In the genomic region with DNA sequence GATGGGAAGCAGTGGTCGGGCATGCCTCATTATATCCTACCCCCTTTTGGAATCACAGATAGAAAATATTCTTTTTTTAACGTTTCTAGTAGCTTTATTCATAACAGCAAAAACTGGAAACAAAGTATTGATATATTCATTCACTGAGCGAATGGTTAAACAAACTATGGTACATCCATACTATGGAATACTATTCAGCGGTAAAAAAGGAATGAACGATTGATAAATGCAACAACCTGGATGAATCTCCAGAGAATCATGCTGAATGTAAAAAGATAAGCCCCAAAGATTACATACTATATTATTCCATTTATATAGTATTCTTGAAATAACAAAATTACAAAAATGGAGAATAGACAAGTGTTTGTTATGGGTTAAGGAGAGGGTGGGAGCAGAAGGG, we compare ENCODE assay signal across 4 cellular contexts.
TF ChIP-seq lines count a peak whose summit lies in the region.

No MANE protein-coding gene starts in this region.

TF ChIP-seq in SK-N-SH treated with all-trans-retinoic acid at 6 μM for 48 hours, 23 proteins besides CTCF, POLR2A, EP300 and RAD21:
- TF ChIP-seq ZFP3 (CRISPR knock-in tag; IDR thresholded peaks at IDR 0.05) (no peak), ZNF8 (CRISPR knock-in tag; IDR thresholded peaks at IDR 0.05) (peak; percentile 86)

TF ChIP-seq in SK-N-SH, 30 proteins besides CTCF, POLR2A, EP300 and RAD21 (continues in another document):
- TF ChIP-seq TCF12 (IDR thresholded peaks at IDR 0.05), result no peak
- no peak for TF ChIP-seq MXI1 (IDR thresholded peaks at IDR 0.05; ENCODE audit: low read depth, low read length)
- TF ChIP-seq CHD2 (IDR thresholded peaks at IDR 0.05; ENCODE audit: low read length, partially characterized antibody), result no peak
- no peak for TF ChIP-seq TAF1 (IDR thresholded peaks at IDR 0.05; ENCODE audit: borderline replicate concordance, low read depth, low read length)
- TF ChIP-seq TEAD4 (IDR thresholded peaks at IDR 0.05; ENCODE audit: borderline replicate concordance, insufficient read depth), result no peak
- no peak for TF ChIP-seq POLR2AphosphoS5 (IDR thresholded peaks at IDR 0.05; ENCODE audit: low read depth, low read length)
- TF ChIP-seq, protein P1, sequence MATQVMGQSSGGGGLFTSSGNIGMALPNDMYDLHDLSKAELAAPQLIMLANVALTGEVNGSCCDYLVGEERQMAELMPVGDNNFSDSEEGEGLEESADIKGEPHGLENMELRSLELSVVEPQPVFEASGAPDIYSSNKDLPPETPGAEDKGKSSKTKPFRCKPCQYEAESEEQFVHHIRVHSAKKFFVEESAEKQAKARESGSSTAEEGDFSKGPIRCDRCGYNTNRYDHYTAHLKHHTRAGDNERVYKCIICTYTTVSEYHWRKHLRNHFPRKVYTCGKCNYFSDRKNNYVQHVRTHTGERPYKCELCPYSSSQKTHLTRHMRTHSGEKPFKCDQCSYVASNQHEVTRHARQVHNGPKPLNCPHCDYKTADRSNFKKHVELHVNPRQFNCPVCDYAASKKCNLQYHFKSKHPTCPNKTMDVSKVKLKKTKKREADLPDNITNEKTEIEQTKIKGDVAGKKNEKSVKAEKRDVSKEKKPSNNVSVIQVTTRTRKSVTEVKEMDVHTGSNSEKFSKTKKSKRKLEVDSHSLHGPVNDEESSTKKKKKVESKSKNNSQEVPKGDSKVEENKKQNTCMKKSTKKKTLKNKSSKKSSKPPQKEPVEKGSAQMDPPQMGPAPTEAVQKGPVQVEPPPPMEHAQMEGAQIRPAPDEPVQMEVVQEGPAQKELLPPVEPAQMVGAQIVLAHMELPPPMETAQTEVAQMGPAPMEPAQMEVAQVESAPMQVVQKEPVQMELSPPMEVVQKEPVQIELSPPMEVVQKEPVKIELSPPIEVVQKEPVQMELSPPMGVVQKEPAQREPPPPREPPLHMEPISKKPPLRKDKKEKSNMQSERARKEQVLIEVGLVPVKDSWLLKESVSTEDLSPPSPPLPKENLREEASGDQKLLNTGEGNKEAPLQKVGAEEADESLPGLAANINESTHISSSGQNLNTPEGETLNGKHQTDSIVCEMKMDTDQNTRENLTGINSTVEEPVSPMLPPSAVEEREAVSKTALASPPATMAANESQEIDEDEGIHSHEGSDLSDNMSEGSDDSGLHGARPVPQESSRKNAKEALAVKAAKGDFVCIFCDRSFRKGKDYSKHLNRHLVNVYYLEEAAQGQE (IDR thresholded peaks at IDR 0.05; ENCODE audit: low read depth, low read length), result no peak
- no peak for TF ChIP-seq FOSL2 (IDR thresholded peaks at IDR 0.05; ENCODE audit: borderline replicate concordance, low read depth)
- TF ChIP-seq, protein P2, sequence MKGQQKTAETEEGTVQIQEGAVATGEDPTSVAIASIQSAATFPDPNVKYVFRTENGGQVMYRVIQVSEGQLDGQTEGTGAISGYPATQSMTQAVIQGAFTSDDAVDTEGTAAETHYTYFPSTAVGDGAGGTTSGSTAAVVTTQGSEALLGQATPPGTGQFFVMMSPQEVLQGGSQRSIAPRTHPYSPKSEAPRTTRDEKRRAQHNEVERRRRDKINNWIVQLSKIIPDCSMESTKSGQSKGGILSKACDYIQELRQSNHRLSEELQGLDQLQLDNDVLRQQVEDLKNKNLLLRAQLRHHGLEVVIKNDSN (IDR thresholded peaks at IDR 0.05; ENCODE audit: borderline replicate concordance, low read depth), result no peak
- TF ChIP-seq, protein P3, sequence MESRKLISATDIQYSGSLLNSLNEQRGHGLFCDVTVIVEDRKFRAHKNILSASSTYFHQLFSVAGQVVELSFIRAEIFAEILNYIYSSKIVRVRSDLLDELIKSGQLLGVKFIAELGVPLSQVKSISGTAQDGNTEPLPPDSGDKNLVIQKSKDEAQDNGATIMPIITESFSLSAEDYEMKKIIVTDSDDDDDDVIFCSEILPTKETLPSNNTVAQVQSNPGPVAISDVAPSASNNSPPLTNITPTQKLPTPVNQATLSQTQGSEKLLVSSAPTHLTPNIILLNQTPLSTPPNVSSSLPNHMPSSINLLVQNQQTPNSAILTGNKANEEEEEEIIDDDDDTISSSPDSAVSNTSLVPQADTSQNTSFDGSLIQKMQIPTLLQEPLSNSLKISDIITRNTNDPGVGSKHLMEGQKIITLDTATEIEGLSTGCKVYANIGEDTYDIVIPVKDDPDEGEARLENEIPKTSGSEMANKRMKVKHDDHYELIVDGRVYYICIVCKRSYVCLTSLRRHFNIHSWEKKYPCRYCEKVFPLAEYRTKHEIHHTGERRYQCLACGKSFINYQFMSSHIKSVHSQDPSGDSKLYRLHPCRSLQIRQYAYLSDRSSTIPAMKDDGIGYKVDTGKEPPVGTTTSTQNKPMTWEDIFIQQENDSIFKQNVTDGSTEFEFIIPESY (IDR thresholded peaks at IDR 0.05; ENCODE audit: borderline replicate concordance, low read depth), result no peak

TF ChIP-seq in K562, 482 proteins besides CTCF, POLR2A, EP300 and RAD21:
- TF ChIP-seq ZBTB7A (IDR thresholded peaks at IDR 0.05; ENCODE audit: borderline replicate concordance, control insufficient read depth, low read depth, low read length) (no peak), RBM25 (IDR thresholded peaks at IDR 0.05; ENCODE audit: low read depth, low read length, severe bottlenecking) (peak; percentile 34)

TF ChIP-seq in H1, 55 proteins besides CTCF, POLR2A, EP300 and RAD21:
- no peak for TF ChIP-seq KDM5A (IDR thresholded peaks at IDR 0.05; ENCODE audit: low read length)
- peak in 1 of 2 experiments; percentile 61; a peak in 1 of 4 replicates for TF ChIP-seq HDAC2 (IDR thresholded peaks at IDR 0.05; ENCODE audit: borderline replicate concordance in 1 of 2, low read depth in 2 of 2, low read length in 2 of 2)
- no peak for TF ChIP-seq BACH1 (IDR thresholded peaks at IDR 0.05; ENCODE audit: low read length)
- TF ChIP-seq NRF1 (IDR thresholded peaks at IDR 0.05; ENCODE audit: low read depth, low read length), result no peak
- TF ChIP-seq, protein P4, sequence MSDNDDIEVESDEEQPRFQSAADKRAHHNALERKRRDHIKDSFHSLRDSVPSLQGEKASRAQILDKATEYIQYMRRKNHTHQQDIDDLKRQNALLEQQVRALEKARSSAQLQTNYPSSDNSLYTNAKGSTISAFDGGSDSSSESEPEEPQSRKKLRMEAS (IDR thresholded peaks at IDR 0.05), result no peak
- no peak for TF ChIP-seq CBX5 (IDR thresholded peaks at IDR 0.05; ENCODE audit: low read depth, low read length)
- TF ChIP-seq KDM1A (IDR thresholded peaks at IDR 0.05; ENCODE audit: borderline replicate concordance, low read length), result 0 out of 2 replicates have a peak, but pooled peaks have one; percentile 40
- TF ChIP-seq BRCA1 (IDR thresholded peaks at IDR 0.05; ENCODE audit: low read depth, low read length), result no peak
- no peak for TF ChIP-seq GTF2F1 (IDR thresholded peaks at IDR 0.05; ENCODE audit: borderline replicate concordance, low read depth, low read length)
- no peak for TF ChIP-seq PHF8 (conservative IDR thresholded peaks at IDR 0.05; ENCODE audit: low read depth, low read length)
- TF ChIP-seq, protein P5, sequence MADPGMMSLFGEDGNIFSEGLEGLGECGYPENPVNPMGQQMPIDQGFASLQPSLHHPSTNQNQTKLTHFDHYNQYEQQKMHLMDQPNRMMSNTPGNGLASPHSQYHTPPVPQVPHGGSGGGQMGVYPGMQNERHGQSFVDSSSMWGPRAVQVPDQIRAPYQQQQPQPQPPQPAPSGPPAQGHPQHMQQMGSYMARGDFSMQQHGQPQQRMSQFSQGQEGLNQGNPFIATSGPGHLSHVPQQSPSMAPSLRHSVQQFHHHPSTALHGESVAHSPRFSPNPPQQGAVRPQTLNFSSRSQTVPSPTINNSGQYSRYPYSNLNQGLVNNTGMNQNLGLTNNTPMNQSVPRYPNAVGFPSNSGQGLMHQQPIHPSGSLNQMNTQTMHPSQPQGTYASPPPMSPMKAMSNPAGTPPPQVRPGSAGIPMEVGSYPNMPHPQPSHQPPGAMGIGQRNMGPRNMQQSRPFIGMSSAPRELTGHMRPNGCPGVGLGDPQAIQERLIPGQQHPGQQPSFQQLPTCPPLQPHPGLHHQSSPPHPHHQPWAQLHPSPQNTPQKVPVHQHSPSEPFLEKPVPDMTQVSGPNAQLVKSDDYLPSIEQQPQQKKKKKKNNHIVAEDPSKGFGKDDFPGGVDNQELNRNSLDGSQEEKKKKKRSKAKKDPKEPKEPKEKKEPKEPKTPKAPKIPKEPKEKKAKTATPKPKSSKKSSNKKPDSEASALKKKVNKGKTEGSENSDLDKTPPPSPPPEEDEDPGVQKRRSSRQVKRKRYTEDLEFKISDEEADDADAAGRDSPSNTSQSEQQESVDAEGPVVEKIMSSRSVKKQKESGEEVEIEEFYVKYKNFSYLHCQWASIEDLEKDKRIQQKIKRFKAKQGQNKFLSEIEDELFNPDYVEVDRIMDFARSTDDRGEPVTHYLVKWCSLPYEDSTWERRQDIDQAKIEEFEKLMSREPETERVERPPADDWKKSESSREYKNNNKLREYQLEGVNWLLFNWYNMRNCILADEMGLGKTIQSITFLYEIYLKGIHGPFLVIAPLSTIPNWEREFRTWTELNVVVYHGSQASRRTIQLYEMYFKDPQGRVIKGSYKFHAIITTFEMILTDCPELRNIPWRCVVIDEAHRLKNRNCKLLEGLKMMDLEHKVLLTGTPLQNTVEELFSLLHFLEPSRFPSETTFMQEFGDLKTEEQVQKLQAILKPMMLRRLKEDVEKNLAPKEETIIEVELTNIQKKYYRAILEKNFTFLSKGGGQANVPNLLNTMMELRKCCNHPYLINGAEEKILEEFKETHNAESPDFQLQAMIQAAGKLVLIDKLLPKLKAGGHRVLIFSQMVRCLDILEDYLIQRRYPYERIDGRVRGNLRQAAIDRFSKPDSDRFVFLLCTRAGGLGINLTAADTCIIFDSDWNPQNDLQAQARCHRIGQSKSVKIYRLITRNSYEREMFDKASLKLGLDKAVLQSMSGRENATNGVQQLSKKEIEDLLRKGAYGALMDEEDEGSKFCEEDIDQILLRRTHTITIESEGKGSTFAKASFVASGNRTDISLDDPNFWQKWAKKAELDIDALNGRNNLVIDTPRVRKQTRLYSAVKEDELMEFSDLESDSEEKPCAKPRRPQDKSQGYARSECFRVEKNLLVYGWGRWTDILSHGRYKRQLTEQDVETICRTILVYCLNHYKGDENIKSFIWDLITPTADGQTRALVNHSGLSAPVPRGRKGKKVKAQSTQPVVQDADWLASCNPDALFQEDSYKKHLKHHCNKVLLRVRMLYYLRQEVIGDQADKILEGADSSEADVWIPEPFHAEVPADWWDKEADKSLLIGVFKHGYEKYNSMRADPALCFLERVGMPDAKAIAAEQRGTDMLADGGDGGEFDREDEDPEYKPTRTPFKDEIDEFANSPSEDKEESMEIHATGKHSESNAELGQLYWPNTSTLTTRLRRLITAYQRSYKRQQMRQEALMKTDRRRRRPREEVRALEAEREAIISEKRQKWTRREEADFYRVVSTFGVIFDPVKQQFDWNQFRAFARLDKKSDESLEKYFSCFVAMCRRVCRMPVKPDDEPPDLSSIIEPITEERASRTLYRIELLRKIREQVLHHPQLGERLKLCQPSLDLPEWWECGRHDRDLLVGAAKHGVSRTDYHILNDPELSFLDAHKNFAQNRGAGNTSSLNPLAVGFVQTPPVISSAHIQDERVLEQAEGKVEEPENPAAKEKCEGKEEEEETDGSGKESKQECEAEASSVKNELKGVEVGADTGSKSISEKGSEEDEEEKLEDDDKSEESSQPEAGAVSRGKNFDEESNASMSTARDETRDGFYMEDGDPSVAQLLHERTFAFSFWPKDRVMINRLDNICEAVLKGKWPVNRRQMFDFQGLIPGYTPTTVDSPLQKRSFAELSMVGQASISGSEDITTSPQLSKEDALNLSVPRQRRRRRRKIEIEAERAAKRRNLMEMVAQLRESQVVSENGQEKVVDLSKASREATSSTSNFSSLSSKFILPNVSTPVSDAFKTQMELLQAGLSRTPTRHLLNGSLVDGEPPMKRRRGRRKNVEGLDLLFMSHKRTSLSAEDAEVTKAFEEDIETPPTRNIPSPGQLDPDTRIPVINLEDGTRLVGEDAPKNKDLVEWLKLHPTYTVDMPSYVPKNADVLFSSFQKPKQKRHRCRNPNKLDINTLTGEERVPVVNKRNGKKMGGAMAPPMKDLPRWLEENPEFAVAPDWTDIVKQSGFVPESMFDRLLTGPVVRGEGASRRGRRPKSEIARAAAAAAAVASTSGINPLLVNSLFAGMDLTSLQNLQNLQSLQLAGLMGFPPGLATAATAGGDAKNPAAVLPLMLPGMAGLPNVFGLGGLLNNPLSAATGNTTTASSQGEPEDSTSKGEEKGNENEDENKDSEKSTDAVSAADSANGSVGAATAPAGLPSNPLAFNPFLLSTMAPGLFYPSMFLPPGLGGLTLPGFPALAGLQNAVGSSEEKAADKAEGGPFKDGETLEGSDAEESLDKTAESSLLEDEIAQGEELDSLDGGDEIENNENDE (IDR thresholded peaks at IDR 0.05; ENCODE audit: insufficient replicate concordance, low read length), result no peak
- TF ChIP-seq CTBP2 (IDR thresholded peaks at IDR 0.05; ENCODE audit: borderline replicate concordance, insufficient read depth, insufficient read length, low read length), result no peak
- TF ChIP-seq SP2 (IDR thresholded peaks at IDR 0.05; ENCODE audit: low read length), result no peak
- TF ChIP-seq EZH2 (IDR thresholded peaks at IDR 0.05; ENCODE audit: low read depth, low read length, severe bottlenecking), result no peak
